ENCODE assay signal across 1 cellular context in genomic region chr14:94474581-94475031, GRCh38.
TF ChIP-seq lines count a peak whose summit lies in the region.

No MANE protein-coding gene starts in this region.

TF ChIP-seq in IMR-90, 13 proteins besides CTCF, POLR2A, EP300 and RAD21:
- TF ChIP-seq RFX5 (IDR thresholded peaks at IDR 0.05; ENCODE audit: low read depth, low read length) (no peak), NFE2L2 (IDR thresholded peaks at IDR 0.05; ENCODE audit: low read depth, low read length) (no peak), BHLHE40 (IDR thresholded peaks at IDR 0.05; ENCODE audit: low read depth, low read length) (no peak), ELK1 (IDR thresholded peaks at IDR 0.05; ENCODE audit: borderline replicate concordance, low read depth, low read length) (no peak), MAFK (IDR thresholded peaks at IDR 0.05; ENCODE audit: low read depth, low read length) (no peak), SMC3 (IDR thresholded peaks at IDR 0.05; ENCODE audit: low read depth, low read length) (no peak), MAZ (IDR thresholded peaks at IDR 0.05; ENCODE audit: borderline replicate concordance, low read depth, low read length) (no peak), FOS (IDR thresholded peaks at IDR 0.05; ENCODE audit: low read depth, low read length) (no peak), MXI1 (IDR thresholded peaks at IDR 0.05; ENCODE audit: borderline replicate concordance, low read depth, low read length) (no peak), CEBPB (IDR thresholded peaks at IDR 0.05; ENCODE audit: low read depth, low read length) (no peak), RCOR1 (IDR thresholded peaks at IDR 0.05; ENCODE audit: insufficient replicate concordance, low read length) (no peak), CHD1 (IDR thresholded peaks at IDR 0.05; ENCODE audit: low read depth, low read length) (no peak), USF2 (IDR thresholded peaks at IDR 0.05; ENCODE audit: low read depth, low read length) (no peak)
